In the genomic region with DNA sequence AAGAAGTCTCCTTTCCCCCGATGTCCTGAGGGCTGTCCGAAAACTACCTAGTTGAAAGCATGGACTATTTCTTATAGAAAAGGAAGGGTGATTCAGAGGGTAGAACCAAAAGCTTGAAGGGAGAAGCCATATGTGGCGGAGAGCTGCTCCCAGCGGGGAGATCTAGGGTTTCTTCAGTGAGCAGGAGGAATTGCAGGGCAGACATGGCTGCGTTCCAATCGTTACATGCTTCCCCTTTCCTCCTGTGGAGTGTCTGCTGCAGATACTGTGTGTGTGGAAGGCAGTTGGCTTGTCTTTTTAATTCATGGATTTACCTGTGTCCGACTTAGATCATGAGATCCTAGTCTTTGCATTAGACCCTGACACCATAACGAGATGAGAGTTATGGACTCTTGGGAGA, we compare ENCODE assay signal across 17 cellular contexts.
DNase-seq lines count a peak whose midpoint lies in the region; ATAC-seq and TF ChIP-seq lines count a peak whose summit lies in the region.
"Had no signal": no experiment of that assay in that cellular context is flagged by ENCODE, and none has a peak within 500 bp of the region (broad histone marks: within the 10 kb centered on the region; RNA-seq: fewer than 3 reads in every experiment).

No MANE protein-coding gene starts in this region.

- 49% methylated on average over 8 of the region's 8 CpGs for WGBS in right lobe of liver (ENCODE audit: insufficient coverage, low coverage, low lambda C conversion rate, missing lambda C conversion rate)
- WGBS in heart left ventricle, 4 donors, result 83 to 87% (median 85%) methylated on average over 8 of the region's 8 CpGs

- no peak overlapping the region for H3K4me3 ChIP-seq in WERI-Rb-1 (ENCODE audit: low read depth, low read length)
- no peak overlapping the region for H3K4me3 ChIP-seq in choroid plexus epithelial cell (ENCODE audit: low read depth, low read length)
- H3K4me3 ChIP-seq in right lobe of liver, result no peak overlapping the region
- H3K4me3 ChIP-seq in heart left ventricle, result no peak overlapping the region
- no peak overlapping the region for H3K4me3 ChIP-seq in left ventricle myocardium inferior
- H3K4me3 ChIP-seq: BLaER1 treated with 17β-estradiol and CSF1 and Interleukin-3, amounts not matched to agents 10 nM and 100 nM; GM12878; K562 had no signal

- intact Hi-C loops in right lobe of liver (cut with DNase I), result no loop called here
- intact Hi-C loops in heart left ventricle (cut with DNase I), result no loop called here
- intact Hi-C loops in left ventricle myocardium inferior (cut with micrococcal nuclease), result no loop called here

- H3K27ac ChIP-seq in WERI-Rb-1 (peak overlapping the region; percentile 13; the same call in 1 of the 2 replicates), right lobe of liver (no peak overlapping the region), heart left ventricle (no peak overlapping the region), left ventricle myocardium inferior (replicated peaks) (no peak overlapping the region)
- H3K27ac ChIP-seq: BLaER1 treated with 17β-estradiol and CSF1 and Interleukin-3, amounts not matched to agents 10 nM and 100 nM; HL-60 had no signal

- H3K36me3 ChIP-seq in WERI-Rb-1 (no peaks in the 10 kb centered on the region), right lobe of liver (no peaks in the 10 kb centered on the region), heart left ventricle (no peaks in the 10 kb centered on the region), left ventricle myocardium inferior (no peaks in the 10 kb centered on the region)
- H3K36me3 ChIP-seq: BLaER1 treated with 17β-estradiol and CSF1 and Interleukin-3, amounts not matched to agents 10 nM and 100 nM had no signal

- TF ChIP-seq POLR2A in right lobe of liver (IDR thresholded peaks at IDR 0.05), result no peak
- no peak for TF ChIP-seq POLR2A in heart left ventricle (IDR thresholded peaks at IDR 0.05)

- H3K27me3 ChIP-seq in WERI-Rb-1 (ENCODE audit: insufficient read depth, low read depth, severe bottlenecking) (no peaks in the 10 kb centered on the region), right lobe of liver (no peaks in the 10 kb centered on the region), heart left ventricle (no peaks in the 10 kb centered on the region), left ventricle myocardium inferior (ENCODE audit: low read depth) (no peaks in the 10 kb centered on the region)
- H3K27me3 ChIP-seq: BLaER1 treated with 17β-estradiol and CSF1 and Interleukin-3, amounts not matched to agents 10 nM and 100 nM had no signal

- H3K4me1 ChIP-seq in right lobe of liver, result no peaks in the 10 kb centered on the region
- peaks cover 0 to 6% (median 0%) of the 10 kb centered on the region in 12 donors for H3K4me1 ChIP-seq in heart left ventricle
- H3K4me1 ChIP-seq in left ventricle myocardium inferior, result no peaks in the 10 kb centered on the region

- TF ChIP-seq CTCF in WERI-Rb-1 (IDR thresholded peaks at IDR 0.05; ENCODE audit: low read depth, low read length) (no peak), choroid plexus epithelial cell (conservative IDR thresholded peaks at IDR 0.05; ENCODE audit: low read depth, low read length) (no peak), omental fat pad (IDR thresholded peaks at IDR 0.05) (no peak), right lobe of liver (IDR thresholded peaks at IDR 0.05) (no peak), heart left ventricle (IDR thresholded peaks at IDR 0.05) (no peak), left ventricle myocardium inferior (IDR thresholded peaks at IDR 0.05; ENCODE audit: borderline replicate concordance) (no peak)

- in situ Hi-C loops in G401 (cut with HindIII; ENCODE audit: low sequenced_read_pairs), result no loop called here

- DNase-seq in G401 (ENCODE audit: low spot score) (peak; percentile 74), NCI-H69 (lab: John Stamatoyannopoulos, UW) (peak; percentile 17), WERI-Rb-1 (no peak), choroid plexus epithelial cell (ENCODE audit: low read depth) (peak; percentile 2), omental fat pad (ENCODE audit: low spot score) (no peak), right lobe of liver (no peak), heart left ventricle (no peak), left ventricle myocardium inferior (no peak)
- DNase-seq: Calu3; CD8-positive, alpha-beta T cell; GF-D8; H9; IMR-90 had no signal

- peaks cover 6% of the 10 kb centered on the region for H3K9me3 ChIP-seq in WERI-Rb-1 (ENCODE audit: severe bottlenecking)
- no peaks in the 10 kb centered on the region for H3K9me3 ChIP-seq in right lobe of liver
- H3K9me3 ChIP-seq in heart left ventricle, result peaks cover 0 to 7% (median 0%) of the 10 kb centered on the region in 12 donors
- peaks cover 8% of the 10 kb centered on the region for H3K9me3 ChIP-seq in left ventricle myocardium inferior (replicated peaks)

- ATAC-seq in omental fat pad (ENCODE audit: low FRiP score), result no peak
- no peak for ATAC-seq in right lobe of liver
- ATAC-seq in heart left ventricle, result no peak
- ATAC-seq: CD8-positive, alpha-beta T cell; GM12878; K562 had no signal

Comparison
In these comparisons a context has a peak if more than half of its experiments do, and no peak if none do; other contexts are left out.
1. DNase-seq: peak in G401 (single experiment), NCI-H69 (single experiment) and choroid plexus epithelial cell (single experiment); none in WERI-Rb-1 (single experiment), omental fat pad (single experiment), right lobe of liver (0 of 3), heart left ventricle (0 of 5) and left ventricle myocardium inferior (single experiment).